In the genomic region with DNA sequence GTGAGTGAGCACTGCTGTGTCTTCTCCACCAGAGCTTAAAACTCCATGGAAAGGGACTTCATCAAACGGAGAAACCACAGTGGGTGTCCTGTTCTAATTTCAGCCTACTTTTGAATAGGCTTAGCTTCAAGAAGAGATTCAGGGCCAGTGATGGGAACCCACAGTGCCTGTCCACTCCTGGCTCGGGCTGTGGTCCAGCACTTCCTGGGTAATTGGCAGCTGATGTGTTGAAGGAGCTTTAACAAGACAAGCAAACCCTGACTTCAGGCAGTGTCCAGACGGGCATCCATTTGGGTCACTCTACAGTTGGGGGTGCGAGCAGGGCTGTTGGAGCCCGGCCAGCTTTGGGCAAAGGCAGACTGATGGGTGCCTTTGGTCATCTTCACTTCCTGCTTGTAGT, we compare ENCODE assay signal across 22 cellular contexts. TPM values are rescaled to one million over a fixed set of nuclear protein-coding genes. Genes with fewer than 3 reads are reported as not detected.
"Had no signal": no experiment of that assay in that cellular context is flagged by ENCODE, and none has a peak within 500 bp of the region (broad histone marks: within the 10 kb centered on the region; RNA-seq: fewer than 3 reads in every experiment).

No MANE protein-coding gene starts in this region.

- DNase-seq: colonic mucosa; effector CD8-positive, alpha-beta T cell; endodermal cell; foreskin melanocyte; glutamatergic neuron; hippocampal formation; left colon; natural killer cell; sigmoid colon; stimulated activated CD4-positive, alpha-beta T cell treated with anti-CD3 and anti-CD28 coated beads, Interleukin-2, amount 100 ng/mL, for 24 hours; stimulated activated CD4-positive, alpha-beta T cell treated with anti-CD3 and anti-CD28 coated beads, Interleukin-4, amount 100 ng/mL, for 24 hours; stimulated activated naive CD4-positive, alpha-beta T cell treated with Interleukin-2 at 50 U/mL for 16 hours; stomach; thyroid gland; trophoblast cell had no signal

- H3K9me3 Mint-ChIP-seq: endodermal cell had no signal

- H3K4me3 Mint-ChIP-seq: dendritic cell treated with granulocyte-macrophage colony-stimulating factor and Interleukin-4, amounts not matched to agents 40 ng/mL and 50 ng/mL, for 4 days; endodermal cell; memory B cell; natural killer cell; stimulated activated effector memory CD8-positive, alpha-beta T cell treated with anti-CD3 and anti-CD28 coated beads, Interleukin-12 subunit alpha, Interleukin-12 subunit beta, amount 100 ng/mL, for 72 hours had no signal

- H3K4me1 Mint-ChIP-seq: memory B cell; natural killer cell; stimulated activated effector memory CD8-positive, alpha-beta T cell treated with anti-CD3 and anti-CD28 coated beads, Interleukin-12 subunit alpha, Interleukin-12 subunit beta, amount 100 ng/mL, for 72 hours had no signal

- H3K27ac Mint-ChIP-seq: dendritic cell treated with granulocyte-macrophage colony-stimulating factor and Interleukin-4, amounts not matched to agents 40 ng/mL and 50 ng/mL, for 4 days; endodermal cell; memory B cell; natural killer cell; progenitor cell of endocrine pancreas; stimulated activated effector memory CD8-positive, alpha-beta T cell treated with anti-CD3 and anti-CD28 coated beads, Interleukin-12 subunit alpha, Interleukin-12 subunit beta, amount 100 ng/mL, for 72 hours had no signal

- H3K36me3 Mint-ChIP-seq: memory B cell; natural killer cell; stimulated activated effector memory CD8-positive, alpha-beta T cell treated with anti-CD3 and anti-CD28 coated beads, Interleukin-12 subunit alpha, Interleukin-12 subunit beta, amount 100 ng/mL, for 72 hours had no signal

- ATAC-seq: esophagus mucosa; left colon; stimulated activated effector memory CD8-positive, alpha-beta T cell treated with anti-CD3 and anti-CD28 coated beads, Interleukin-12 subunit alpha, Interleukin-12 subunit beta, amount 100 ng/mL, for 72 hours had no signal

- H3K27me3 Mint-ChIP-seq: memory B cell had no signal

RNA-seq across cellular contexts. Expression of a gene that starts 14.5 kb away (rescaled TPM):
- total RNA-seq: endodermal cell, liver, mononuclear cell, natural killer cell had no signal
